Comparison of ENCODE assay signal across 9 cellular contexts in the genomic region with DNA sequence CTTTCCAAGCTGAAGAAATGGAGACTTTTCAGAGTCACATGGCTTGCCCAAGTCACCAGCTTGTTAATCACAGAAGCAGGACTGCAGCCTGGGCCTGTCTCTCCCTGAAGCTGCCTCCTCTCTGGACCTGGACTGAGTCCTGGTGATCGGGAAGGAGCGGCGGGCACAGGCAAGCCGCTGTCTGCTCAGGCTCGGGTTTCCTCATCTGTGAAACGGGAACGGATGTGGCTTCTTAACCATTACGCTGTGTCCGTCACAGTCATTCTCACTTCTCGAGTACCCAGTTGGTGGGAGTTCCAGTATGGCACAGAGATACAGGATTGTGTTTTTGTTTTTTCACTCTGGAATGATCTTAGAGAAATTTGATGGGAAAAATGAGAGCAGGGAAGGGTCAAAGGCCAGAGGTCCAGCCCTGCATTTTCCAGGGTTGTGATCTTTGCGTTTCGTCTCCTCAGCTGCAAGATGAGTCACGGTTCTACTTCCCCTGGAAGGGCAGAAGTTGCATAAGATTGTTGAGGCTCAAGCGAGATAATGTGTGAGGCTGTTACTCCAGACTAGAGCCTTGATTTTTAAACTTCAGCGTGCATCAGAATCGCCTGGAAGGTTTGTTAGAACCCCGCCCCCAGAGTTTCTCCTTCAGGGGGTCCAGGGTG. TPM values are rescaled to one million over a fixed set of nuclear protein-coding genes. Genes with fewer than 3 reads are reported as not detected.
A peak's percentile ranks its signal among the peaks of the same experiment; 100 is the strongest.
DNase-seq lines count a peak whose midpoint lies in the region; ATAC-seq lines count a peak whose summit lies in the region.
"Had no signal": no experiment of that assay in that cellular context is flagged by ENCODE, and none has a peak within 500 bp of the region (broad histone marks: within the 10 kb centered on the region; RNA-seq: fewer than 3 reads in every experiment).

No MANE protein-coding gene starts in this region.

- peak; percentile 81 for DNase-seq in UCSD-AML1 (lab: John Stamatoyannopoulos, UW; ENCODE audit: unreplicated experiment)
- peak; percentile 55 for DNase-seq in left ventricle myocardium superior
- DNase-seq in glomerular visceral epithelial cell (ENCODE audit: extremely low spot score) = no peak
- DNase-seq in T1000 (lab: John Stamatoyannopoulos, UW) = no peak
- DNase-seq in NCI-H1092 (lab: John Stamatoyannopoulos, UW) = no peak
- no peak for DNase-seq in iPS-NIHi11 (ENCODE audit: low spot score)
- DNase-seq: stimulated activated CD4-positive, alpha-beta T cell treated with anti-CD3 and anti-CD28 coated beads, Interleukin-4, amount 100 ng/mL, for 1 hour had no signal

- H3K4me1 Mint-ChIP-seq in IgD-negative memory B cell = peaks cover 0 to 8% (median 4%) of the 10 kb centered on the region in 3 donors
- peaks cover 6% of the 10 kb centered on the region for H3K4me1 Mint-ChIP-seq in stimulated activated memory B cell treated with anti-CD40 and anti-IgM and Interleukin-4, amounts not matched to agents 10 μg/mL and 1 μg/mL and 100 μg/mL, for 72 hours

- peak overlapping the region in 3 of 4 donors; percentile 51 to 91 (median 84) for H3K4me3 Mint-ChIP-seq in IgD-negative memory B cell
- H3K4me3 Mint-ChIP-seq in stimulated activated memory B cell treated with anti-CD40 and anti-IgM and Interleukin-4, amounts not matched to agents 10 μg/mL and 1 μg/mL and 100 μg/mL, for 72 hours = peak overlapping the region; percentile 7

- peak; percentile 70 for ATAC-seq in left ventricle myocardium superior
- ATAC-seq in stimulated activated memory B cell treated with anti-CD40 and anti-IgM and Interleukin-4, amounts not matched to agents 10 μg/mL and 1 μg/mL and 100 μg/mL, for 72 hours = no peak

- H3K36me3 Mint-ChIP-seq in IgD-negative memory B cell = peaks cover 3% of the 10 kb centered on the region
- H3K36me3 Mint-ChIP-seq in stimulated activated memory B cell treated with anti-CD40 and anti-IgM and Interleukin-4, amounts not matched to agents 10 μg/mL and 1 μg/mL and 100 μg/mL, for 72 hours = no peaks in the 10 kb centered on the region

- intact Hi-C loops in left ventricle myocardium superior (cut with micrococcal nuclease) = no loop called here

- peak overlapping the region in 1 of 3 donors; percentile 53 for H3K27ac Mint-ChIP-seq in IgD-negative memory B cell
- no peak overlapping the region for H3K27ac Mint-ChIP-seq in stimulated activated memory B cell treated with anti-CD40 and anti-IgM and Interleukin-4, amounts not matched to agents 10 μg/mL and 1 μg/mL and 100 μg/mL, for 72 hours

- no peaks in the 10 kb centered on the region for H3K9me3 Mint-ChIP-seq in IgD-negative memory B cell
- H3K9me3 Mint-ChIP-seq in stimulated activated memory B cell treated with anti-CD40 and anti-IgM and Interleukin-4, amounts not matched to agents 10 μg/mL and 1 μg/mL and 100 μg/mL, for 72 hours = no peaks in the 10 kb centered on the region

- H3K27me3 Mint-ChIP-seq in IgD-negative memory B cell = peaks cover 7% of the 10 kb centered on the region
- H3K27me3 Mint-ChIP-seq in stimulated activated memory B cell treated with anti-CD40 and anti-IgM and Interleukin-4, amounts not matched to agents 10 μg/mL and 1 μg/mL and 100 μg/mL, for 72 hours = peaks cover 42% of the 10 kb centered on the region

RNA-seq across cellular contexts. Expression of gene LRTM2, which starts 7.6 kb away (rescaled TPM):
- polyA plus RNA-seq in IgD-negative memory B cell = not detected
- total RNA-seq in left ventricle myocardium superior = not detected

Comparison
In these comparisons a context has a peak if more than half of its experiments do, and no peak if none do; other contexts are left out.
1. DNase-seq: peak in UCSD-AML1 (single experiment) and left ventricle myocardium superior (single experiment); none in glomerular visceral epithelial cell (single experiment), T1000 (single experiment), NCI-H1092 (single experiment) and iPS-NIHi11 (single experiment).